ENCODE assay signal across 14 cellular contexts in genomic region chr3:188241072-188241471, GRCh38.
DNase-seq lines count a peak whose midpoint lies in the region; ATAC-seq, FAIRE-seq and TF ChIP-seq lines count a peak whose summit lies in the region.
"Had no signal": no experiment of that assay in that cellular context is flagged by ENCODE, and none has a peak within 500 bp of the region (broad histone marks: within the 10 kb centered on the region; RNA-seq: fewer than 3 reads in every experiment).

No MANE protein-coding gene starts in this region.

- TF ChIP-seq POLR2A in HepG2 (IDR thresholded peaks at IDR 0.05; ENCODE audit: insufficient read depth in 1 of 2, low read depth in 2 of 2, low read length in 2 of 2) (no peak), gastroesophageal sphincter (IDR thresholded peaks at IDR 0.05) (peak; percentile 28 to 40), suprapubic skin (IDR thresholded peaks at IDR 0.05) (no peak)

- POLR2A ChIA-PET in HepG2 (lab: Yijun Ruan, JAX) (no interaction called here), RWPE1 (lab: Yijun Ruan, JAX; ENCODE audit: low non-redundant PET) (no interaction called here)

- no peak for DNase-seq in HepG2 (ENCODE audit: low spot score)
- no peak for DNase-seq in naive B cell
- no peak for DNase-seq in aorta
- no peak for DNase-seq in suprapubic skin (ENCODE audit: low spot score in 2 of 2)
- no peak for DNase-seq in RWPE1 (ENCODE audit: low spot score)
- DNase-seq: activated CD4-positive, alpha-beta T cell treated with anti-CD3 and anti-CD28 coated beads for 48 hours; activated gamma-delta T cell treated with Interleukin-2 at 50 U/mL for 16 hours; DND-41; stimulated activated CD4-positive, alpha-beta T cell treated with anti-CD3 and anti-CD28 coated beads, Interleukin-15, amount 100 ng/mL, for 24 hours had no signal

- 83% methylated on average over 7 of the region's 7 CpGs for WGBS in liver
- WGBS in HepG2 (ENCODE audit: low lambda C conversion rate): 97% methylated on average over 7 of the region's 7 CpGs
- 37 to 44% methylated on average over 7 of the region's 7 CpGs for WGBS in gastroesophageal sphincter (ENCODE audit: low coverage in 1 of 2), 2 donors
- WGBS in aorta, 2 donors: 6 to 11% methylated on average over 7 of the region's 7 CpGs
- 69% methylated on average over 7 of the region's 7 CpGs for WGBS in suprapubic skin

- H2AFZ ChIP-seq in HepG2 (ENCODE audit: low read length): no peak overlapping the region

- H3K4me1 ChIP-seq in liver (ENCODE audit: control insufficient read depth in 4 of 4, insufficient read depth in 4 of 4, low read length in 3 of 4): peaks cover 0 to 13% (median 5%) of the 10 kb centered on the region in 4 donors
- H3K4me1 ChIP-seq in HepG2 (ENCODE audit: insufficient read depth, low read length): peaks cover 15% of the 10 kb centered on the region
- H3K4me1 ChIP-seq in gastroesophageal sphincter: peaks cover 21 to 100% (median 35%) of the 10 kb centered on the region in 3 donors
- H3K4me1 ChIP-seq in aorta (ENCODE audit: control insufficient read depth in 1 of 2, insufficient read depth in 2 of 2, low read length in 2 of 2): peaks cover 9 to 14% of the 10 kb centered on the region in 2 donors
- peaks cover 22% of the 10 kb centered on the region for H3K4me1 ChIP-seq in suprapubic skin

- ATAC-seq in HepG2 (no peak), gastroesophageal sphincter (peak; percentile 72), naive B cell (ENCODE audit: low read depth in 2 of 2) (no peak), aorta (ENCODE audit: low FRiP score) (peak; percentile 83), GM19023 (IDR thresholded peaks at IDR 0.05; ENCODE audit: unreplicated experiment) (no peak)
- ATAC-seq: stimulated activated effector memory CD8-positive, alpha-beta T cell treated with anti-CD3 and anti-CD28 coated beads, Interleukin-12 subunit alpha, Interleukin-12 subunit beta, amount 100 ng/mL, for 72 hours had no signal

- peaks cover 69 to 98% (median 93%) of the 10 kb centered on the region in 3 donors for H3K4me1 Mint-ChIP-seq in naive B cell

- H3K4me3 ChIP-seq in liver (ENCODE audit: low read depth in 1 of 3, low read length in 3 of 3): no peak overlapping the region
- no peak overlapping the region for H3K4me3 ChIP-seq in HepG2 (replicated peaks in 1 of 3; ENCODE audit: insufficient read depth in 1 of 3, low read depth in 2 of 3, low read length in 3 of 3)
- peak overlapping the region in 1 of 2 donors; percentile 11 for H3K4me3 ChIP-seq in gastroesophageal sphincter
- H3K4me3 ChIP-seq in aorta (ENCODE audit: low read length in 2 of 2): peak overlapping the region in 1 of 2 donors; percentile 50
- H3K4me3 ChIP-seq in suprapubic skin: no peak overlapping the region

- H3K4me3 Mint-ChIP-seq in naive B cell: no peak overlapping the region
- H3K4me3 Mint-ChIP-seq: dendritic cell treated with granulocyte-macrophage colony-stimulating factor and Interleukin-4, amounts not matched to agents 40 ng/mL and 50 ng/mL, for 4 days; stimulated activated effector memory CD8-positive, alpha-beta T cell treated with anti-CD3 and anti-CD28 coated beads, Interleukin-12 subunit alpha, Interleukin-12 subunit beta, amount 100 ng/mL, for 72 hours had no signal

- CTCF ChIA-PET in HepG2 (lab: Yijun Ruan, JAX; ENCODE audit: low intra/inter-chr PET ratio, low total read pairs) (no interaction called here), RWPE1 (lab: Yijun Ruan, JAX) (interaction anchor here (1.2 kb wide), 1 partner anchor 10 kb away, joined by 3 read pairs; no protein-coding TSS in a partner anchor)

- H3K27me3 ChIP-seq in liver (ENCODE audit: control insufficient read depth in 4 of 4, insufficient read depth in 4 of 4, low read length in 3 of 4) (no peaks in the 10 kb centered on the region), HepG2 (ENCODE audit: control insufficient read depth in 1 of 2, insufficient read depth in 2 of 2, low read length in 2 of 2) (no peaks in the 10 kb centered on the region), gastroesophageal sphincter (no peaks in the 10 kb centered on the region), aorta (ENCODE audit: control insufficient read depth in 1 of 2, insufficient read depth in 2 of 2, low read length in 1 of 2) (no peaks in the 10 kb centered on the region), suprapubic skin (no peaks in the 10 kb centered on the region)

- no peaks in the 10 kb centered on the region for H3K27me3 Mint-ChIP-seq in naive B cell
- H3K27me3 Mint-ChIP-seq: dendritic cell treated with granulocyte-macrophage colony-stimulating factor and Interleukin-4, amounts not matched to agents 40 ng/mL and 50 ng/mL, for 4 days had no signal

- H3K36me3 ChIP-seq in liver (ENCODE audit: control insufficient read depth in 4 of 4, insufficient read depth in 3 of 4, low read depth in 1 of 4, low read length in 3 of 4): peaks cover 0 to 3% (median 0%) of the 10 kb centered on the region in 4 donors
- peaks cover 2 to 6% of the 10 kb centered on the region in 2 experiments; a peak in 2 of 5 replicates for H3K36me3 ChIP-seq in HepG2 (replicated peaks in 1 of 2; ENCODE audit: control insufficient read depth in 1 of 2, insufficient read depth in 2 of 2, low read length in 2 of 2)
- H3K36me3 ChIP-seq in gastroesophageal sphincter: peaks cover 0 to 6% of the 10 kb centered on the region in 2 donors
- peaks cover 0 to 1% of the 10 kb centered on the region in 2 donors for H3K36me3 ChIP-seq in aorta (ENCODE audit: control insufficient read depth in 1 of 2, insufficient read depth in 2 of 2, low read length in 1 of 2)
- no peaks in the 10 kb centered on the region for H3K36me3 ChIP-seq in suprapubic skin

- TF ChIP-seq CTCF in liver (IDR thresholded peaks at IDR 0.05; ENCODE audit: low read depth, low read length, missing input control) (no peak), HepG2 (CRISPR knock-in tag; IDR thresholded peaks at IDR 0.05) (no peak), gastroesophageal sphincter (IDR thresholded peaks at IDR 0.05) (no peak), suprapubic skin (IDR thresholded peaks at IDR 0.05) (no peak), RWPE1 (conservative IDR thresholded peaks at IDR 0.05; ENCODE audit: low read depth) (no peak)

- TF ChIP-seq EP300 in HepG2 (IDR thresholded peaks at IDR 0.05; ENCODE audit: low read depth in 2 of 2, low read length in 2 of 2) (no peak), HepG2 (CRISPR knock-in tag; IDR thresholded peaks at IDR 0.05; ENCODE audit: borderline replicate concordance) (no peak), gastroesophageal sphincter (IDR thresholded peaks at IDR 0.05) (no peak), suprapubic skin (IDR thresholded peaks at IDR 0.05) (no peak)

- no peak for TF ChIP-seq RAD21 in liver (IDR thresholded peaks at IDR 0.05)
- TF ChIP-seq RAD21 in HepG2 (CRISPR knock-in tag; IDR thresholded peaks at IDR 0.05): no peak

- H4K20me1 ChIP-seq in HepG2 (ENCODE audit: insufficient read depth, low read length): no peaks in the 10 kb centered on the region

- H3K27ac ChIP-seq in liver (ENCODE audit: low read depth in 1 of 2, low read length in 2 of 2): no peak overlapping the region
- H3K27ac ChIP-seq in HepG2 (ENCODE audit: extremely low read length, insufficient read depth, low read length): no peak overlapping the region
- H3K27ac ChIP-seq in gastroesophageal sphincter: peak overlapping the region; percentile 82 to 97 (median 92)
- H3K27ac ChIP-seq in aorta (ENCODE audit: low read depth in 1 of 2, low read length in 2 of 2): peak overlapping the region in 1 of 2 donors; percentile 26
- H3K27ac ChIP-seq in suprapubic skin: no peak overlapping the region
- H3K27ac ChIP-seq in RWPE1: no peak overlapping the region

- H3K9ac ChIP-seq in liver (ENCODE audit: low read depth in 1 of 2, low read length in 2 of 2) (no peak overlapping the region), HepG2 (ENCODE audit: insufficient read depth, low read depth, low read length) (no peak overlapping the region)

- no TSS peak for BruUV-seq in HepG2 (replicated peaks; lab: Mats Ljungman, UMichigan)

- FAIRE-seq in HepG2 (lab: Jason Lieb, UNC): no peak

- peaks cover 22% of the 10 kb centered on the region for H3K79me2 ChIP-seq in HepG2 (ENCODE audit: insufficient read depth, low read length)

- intact Hi-C loops in HepG2 (cut with micrococcal nuclease; ENCODE audit: unreplicated experiment): no loop called here
- intact Hi-C loops in aorta (cut with DNase I): no loop called here

- in situ Hi-C loops in HepG2 (cut with HindIII; ENCODE audit: extremely low pct_ligation_motif_present, low pct_unique_long_range_greater_than_20kb): no loop called here

- H3K36me3 Mint-ChIP-seq in naive B cell: no peaks in the 10 kb centered on the region
- H3K36me3 Mint-ChIP-seq: stimulated activated effector memory CD8-positive, alpha-beta T cell treated with anti-CD3 and anti-CD28 coated beads, Interleukin-12 subunit alpha, Interleukin-12 subunit beta, amount 100 ng/mL, for 72 hours had no signal

- no peak overlapping the region for H3K4me2 ChIP-seq in HepG2 (ENCODE audit: low read depth, low read length)

- H3K9me3 Mint-ChIP-seq in naive B cell: peaks cover 0 to 2% (median 0%) of the 10 kb centered on the region in 7 donors
- H3K9me3 Mint-ChIP-seq: dendritic cell treated with granulocyte-macrophage colony-stimulating factor and Interleukin-4, amounts not matched to agents 40 ng/mL and 50 ng/mL, for 4 days; stimulated activated effector memory CD8-positive, alpha-beta T cell treated with anti-CD3 and anti-CD28 coated beads, Interleukin-12 subunit alpha, Interleukin-12 subunit beta, amount 100 ng/mL, for 72 hours had no signal

- H3K9me3 ChIP-seq in liver (ENCODE audit: control insufficient read depth in 4 of 4, low read length in 3 of 4): no peaks in the 10 kb centered on the region
- no peaks in the 10 kb centered on the region for H3K9me3 ChIP-seq in HepG2 (ENCODE audit: low read length)
- H3K9me3 ChIP-seq in gastroesophageal sphincter: no peaks in the 10 kb centered on the region
- no peaks in the 10 kb centered on the region for H3K9me3 ChIP-seq in aorta (ENCODE audit: control insufficient read depth, low read length)
- no peaks in the 10 kb centered on the region for H3K9me3 ChIP-seq in suprapubic skin

- peak overlapping the region; percentile 94 to 99 (median 96) for H3K27ac Mint-ChIP-seq in naive B cell
- H3K27ac Mint-ChIP-seq: stimulated activated effector memory CD8-positive, alpha-beta T cell treated with anti-CD3 and anti-CD28 coated beads, Interleukin-12 subunit alpha, Interleukin-12 subunit beta, amount 100 ng/mL, for 72 hours had no signal

TF ChIP-seq in HepG2, 621 proteins besides CTCF, POLR2A, EP300 and RAD21 (continues in another document):
- TF ChIP-seq IKZF5 (CRISPR knock-in tag; IDR thresholded peaks at IDR 0.05) (no peak), BRCA1 (CRISPR knock-in tag; IDR thresholded peaks at IDR 0.05) (no peak), PRPF4 (IDR thresholded peaks at IDR 0.05; ENCODE audit: low read depth, low read length, poor library complexity, severe bottlenecking) (no peak)

Comparison
In these comparisons a context has a peak if more than half of its experiments do, and no peak if none do; other contexts are left out.
1. H3K27ac ChIP-seq: peak in gastroesophageal sphincter (4 of 4); none in liver (0 of 2), HepG2 (single experiment), suprapubic skin (single experiment) and RWPE1 (single experiment).
2. ATAC-seq: peak in gastroesophageal sphincter (single experiment) and aorta (single experiment); none in HepG2 (single experiment), naive B cell (0 of 2) and GM19023 (single experiment).
3. POLR2A ChIP-seq: peak in gastroesophageal sphincter (2 of 2); none in HepG2 (0 of 2) and suprapubic skin (0 of 2).